In genomic region chr2:170596576-170596975, GRCh38 we compare ENCODE assay signal across 23 cellular contexts.
DNase-seq lines count a peak whose midpoint lies in the region; ATAC-seq, FAIRE-seq and TF ChIP-seq lines count a peak whose summit lies in the region.
"Had no signal": no experiment of that assay in that cellular context is flagged by ENCODE, and none has a peak within 500 bp of the region (broad histone marks: within the 10 kb centered on the region; RNA-seq: fewer than 3 reads in every experiment).

No MANE protein-coding gene starts in this region.

- no peaks in the 10 kb centered on the region for H3K79me1 ChIP-seq in H1 (ENCODE audit: low read depth, low read length)

- H2AK5ac ChIP-seq in H1 (ENCODE audit: low read depth, low read length): no peak overlapping the region

- H3K36me3 ChIP-seq in breast epithelium (no peaks in the 10 kb centered on the region), mammary epithelial cell (ENCODE audit: insufficient read depth, low read length) (no peaks in the 10 kb centered on the region), H1 (ENCODE audit: control insufficient read depth in 2 of 4, insufficient read depth in 4 of 4, low read length in 3 of 4) (no peaks in the 10 kb centered on the region; a peak in 1 of 8 replicates), osteoblast (ENCODE audit: insufficient read depth, low read length) (no peaks in the 10 kb centered on the region), right atrium auricular region (no peaks in the 10 kb centered on the region), prostate gland (no peaks in the 10 kb centered on the region)
- H3K36me3 ChIP-seq: BLaER1 had no signal

- no peaks in the 10 kb centered on the region for H3K4me1 ChIP-seq in breast epithelium
- H3K4me1 ChIP-seq in mammary epithelial cell (ENCODE audit: insufficient read depth, low read length): no peaks in the 10 kb centered on the region
- H3K4me1 ChIP-seq in H1 (replicated peaks in 1 of 4; ENCODE audit: control insufficient read depth in 3 of 4, insufficient read depth in 4 of 4, low read length in 3 of 4): no peaks in the 10 kb centered on the region
- H3K4me1 ChIP-seq in osteoblast (ENCODE audit: insufficient read depth, low read length): no peaks in the 10 kb centered on the region
- H3K4me1 ChIP-seq in right atrium auricular region: no peaks in the 10 kb centered on the region
- no peaks in the 10 kb centered on the region for H3K4me1 ChIP-seq in prostate gland (replicated peaks)
- H3K4me1 ChIP-seq: BLaER1 had no signal

- H3K18ac ChIP-seq in H1 (ENCODE audit: extremely low read depth, low read length): no peak overlapping the region

- H3K4ac ChIP-seq in H1 (replicated peaks; ENCODE audit: insufficient read length, low read depth, low read length): no peak overlapping the region

- no peak overlapping the region for H3K56ac ChIP-seq in H1 (replicated peaks; ENCODE audit: insufficient read length, low read depth, low read length)

- no peaks in the 10 kb centered on the region for H3K9me3 ChIP-seq in breast epithelium
- H3K9me3 ChIP-seq in mammary epithelial cell (replicated peaks; ENCODE audit: insufficient read depth, low read length): no peaks in the 10 kb centered on the region
- H3K9me3 ChIP-seq in H1 (ENCODE audit: insufficient read depth in 2 of 2, low read depth in 1 of 2, low read length in 1 of 2): no peaks in the 10 kb centered on the region
- H3K9me3 ChIP-seq in osteoblast (ENCODE audit: low read depth, low read length): no peaks in the 10 kb centered on the region
- no peaks in the 10 kb centered on the region for H3K9me3 ChIP-seq in right atrium auricular region
- no peaks in the 10 kb centered on the region for H3K9me3 ChIP-seq in prostate gland
- H3K9me3 ChIP-seq: BLaER1 had no signal

- no TSS peak for BruUV-seq in mammary epithelial cell (replicated peaks; lab: Mats Ljungman, UMichigan)

- WGBS in mammary epithelial cell (ENCODE audit: low coverage, missing lambda C conversion rate): 77% methylated on average over 3 of the region's 3 CpGs
- WGBS in H1 (ENCODE audit: extremely low coverage in 1 of 2, insufficient coverage in 1 of 2, insufficient read length in 1 of 2, insufficient replicate concordance in 2 of 2, low coverage in 1 of 2, low lambda C conversion rate in 2 of 2, missing lambda C conversion rate in 1 of 2), 2 experiments: 96% methylated on average over 3 of the region's 3 CpGs; no CpG with 5 or more reads in 1 of the 2 experiments
- WGBS in prostate gland: 79% methylated on average over 3 of the region's 3 CpGs

- H3K4me2 ChIP-seq in mammary epithelial cell (ENCODE audit: insufficient read depth, low read depth, low read length): no peak overlapping the region
- no peak overlapping the region for H3K4me2 ChIP-seq in H1 (ENCODE audit: insufficient read depth in 1 of 2, low read depth in 2 of 2, low read length in 2 of 2)
- no peak overlapping the region for H3K4me2 ChIP-seq in osteoblast (ENCODE audit: insufficient read depth, low read length)
- H3K4me2 ChIP-seq: BLaER1 had no signal

- H2BK12ac ChIP-seq in H1 (ENCODE audit: low read depth, low read length): no peak overlapping the region

- H2BK15ac ChIP-seq in H1 (ENCODE audit: low read length): no peak overlapping the region

- H3K27me3 ChIP-seq in breast epithelium (no peaks in the 10 kb centered on the region), mammary epithelial cell (ENCODE audit: insufficient read depth, low read length) (no peaks in the 10 kb centered on the region), H1 (replicated peaks in 1 of 4; ENCODE audit: control insufficient read depth in 3 of 4, extremely low read depth in 1 of 4, insufficient read depth in 3 of 4, low read length in 3 of 4) (no peaks in the 10 kb centered on the region), osteoblast (ENCODE audit: insufficient read depth, low read length) (no peaks in the 10 kb centered on the region), right atrium auricular region (no peaks in the 10 kb centered on the region), prostate gland (replicated peaks; ENCODE audit: insufficient read depth) (no peaks in the 10 kb centered on the region)
- H3K27me3 ChIP-seq: BLaER1 had no signal

- H3K27ac ChIP-seq in breast epithelium (peak overlapping the region; percentile 34 to 80), mammary epithelial cell (ENCODE audit: insufficient read depth, low read depth, low read length) (no peak overlapping the region), H1 (ENCODE audit: low read depth, low read length) (no peak overlapping the region), osteoblast (ENCODE audit: low read depth, low read length) (no peak overlapping the region), right atrium auricular region (no peak overlapping the region), prostate gland (no peak overlapping the region)
- H3K27ac ChIP-seq: 22Rv1, BLaER1, C4-2B had no signal

- POLR2A ChIA-PET in H1 (lab: Charles Lee; ENCODE audit: partially characterized antibody): no interaction called here

- DNase-seq in breast epithelium (ENCODE audit: low spot score in 2 of 2) (no peak), mammary epithelial cell (no peak), H1 (ENCODE audit: low read depth in 1 of 2, low spot score in 2 of 2) (no peak), osteoblast (ENCODE audit: insufficient read length, low spot score, missing footprints) (peak; percentile 3), right atrium auricular region (ENCODE audit: low spot score) (no peak), erythroblast (lab: John Stamatoyannopoulos, UW) (no peak), prostate gland (ENCODE audit: low spot score) (no peak)
- DNase-seq: CD4-positive, CD25-positive, alpha-beta regulatory T cell; CD8-positive, alpha-beta T cell; DMS 273 treated with DMSO at 0.1 percent for 48 hours; DMS79; EL; GDM1; H9 had no signal

- no peak for FAIRE-seq in H1 (lab: Jason Lieb, UNC)
- FAIRE-seq: A204.1, D721Med, GM12878, GM19239 had no signal

- TF ChIP-seq POLR2A in breast epithelium (IDR thresholded peaks at IDR 0.05): no peak
- no peak for TF ChIP-seq POLR2A in H1 (IDR thresholded peaks at IDR 0.05; ENCODE audit: control extremely low read depth in 1 of 2, low read depth in 2 of 2, low read length in 2 of 2)
- no peak for TF ChIP-seq POLR2A in erythroblast (IDR thresholded peaks at IDR 0.05; ENCODE audit: low read length)
- TF ChIP-seq POLR2A in prostate gland (IDR thresholded peaks at IDR 0.05): no peak

- H3K79me2 ChIP-seq in mammary epithelial cell (ENCODE audit: insufficient read depth, low read length) (no peaks in the 10 kb centered on the region), H1 (ENCODE audit: control insufficient read depth in 1 of 2, insufficient read depth in 2 of 2, low read length in 2 of 2) (no peaks in the 10 kb centered on the region), osteoblast (ENCODE audit: insufficient read depth, low read length) (no peaks in the 10 kb centered on the region)

- no peak for ATAC-seq in GM19395 (IDR thresholded peaks at IDR 0.05; ENCODE audit: unreplicated experiment)
- ATAC-seq: CD8-positive, alpha-beta T cell; GM12878; HCT116 had no signal

- CTCF ChIA-PET in mammary epithelial cell (lab: Charles Lee; ENCODE audit: low non-redundant PET): no interaction called here
- CTCF ChIA-PET in H1 (lab: Charles Lee; ENCODE audit: partially characterized antibody): interaction anchor here (0.8 kb wide), 1 partner anchor 101 kb away, joined by 3 read pairs; no protein-coding TSS in a partner anchor

- intact Hi-C loops in breast epithelium (cut with DNase I; ENCODE audit: low total_unique reads): no loop called here
- intact Hi-C loops in mammary epithelial cell (cut with micrococcal nuclease): no loop called here
- intact Hi-C loops in prostate gland (cut with DNase I): no loop called here

- no peak overlapping the region for H3K14ac ChIP-seq in H1 (ENCODE audit: insufficient read length)

- H3K9ac ChIP-seq in mammary epithelial cell (ENCODE audit: insufficient read depth, low read length) (no peak overlapping the region), H1 (replicated peaks in 1 of 4; ENCODE audit: extremely low read depth in 1 of 4, low read depth in 3 of 4, low read length in 3 of 4) (no peak overlapping the region)
- H3K9ac ChIP-seq: BLaER1 had no signal

- dilution Hi-C loops in mammary epithelial cell (cut with HindIII; ENCODE audit: low sequenced_read_pairs): no loop called here

- no peak for TF ChIP-seq EP300 in H1 (IDR thresholded peaks at IDR 0.05; ENCODE audit: borderline replicate concordance in 1 of 2, low read depth in 2 of 2, low read length in 2 of 2)

- no peak overlapping the region for H4K91ac ChIP-seq in H1 (replicated peaks; ENCODE audit: insufficient read length, low read length)

- no peak overlapping the region for H2BK5ac ChIP-seq in H1 (ENCODE audit: low read depth, low read length)

- no peak overlapping the region for H3K23ac ChIP-seq in H1 (ENCODE audit: insufficient read length)

- no peak for TF ChIP-seq CTCF in breast epithelium (IDR thresholded peaks at IDR 0.05)
- no peak for TF ChIP-seq CTCF in mammary epithelial cell (conservative IDR thresholded peaks at IDR 0.05 in 1 of 2, IDR thresholded peaks at IDR 0.05 in 1 of 2; ENCODE audit: extremely low read depth in 1 of 2, insufficient read depth in 1 of 2, low read depth in 1 of 2, low read length in 2 of 2)
- no peak for TF ChIP-seq CTCF in H1 (IDR thresholded peaks at IDR 0.05; ENCODE audit: control extremely low read depth in 1 of 3, insufficient read depth in 1 of 3, low read depth in 1 of 3, low read length in 3 of 3)
- TF ChIP-seq CTCF in osteoblast (IDR thresholded peaks at IDR 0.05; ENCODE audit: extremely low read depth, low read depth, low read length): no peak
- TF ChIP-seq CTCF in right atrium auricular region (IDR thresholded peaks at IDR 0.05): no peak
- no peak for TF ChIP-seq CTCF in prostate gland (IDR thresholded peaks at IDR 0.05)

- in situ Hi-C loops in mammary epithelial cell (cut with MboI; ENCODE audit: low sequenced_read_pairs in 2 of 2): no loop called here

- H4K20me1 ChIP-seq in mammary epithelial cell (ENCODE audit: insufficient read depth, low read length) (no peaks in the 10 kb centered on the region), H1 (replicated peaks in 1 of 2; ENCODE audit: control insufficient read depth in 1 of 2, insufficient read depth in 2 of 2, low read length in 2 of 2) (no peaks in the 10 kb centered on the region), osteoblast (ENCODE audit: insufficient read depth, low read length) (no peaks in the 10 kb centered on the region)
- H4K20me1 ChIP-seq: BLaER1 had no signal

- H2AFZ ChIP-seq in mammary epithelial cell (ENCODE audit: low read depth, low read length) (no peak overlapping the region), H1 (ENCODE audit: low read length) (no peak overlapping the region), osteoblast (ENCODE audit: low read length) (no peak overlapping the region)

- no peak overlapping the region for H2BK20ac ChIP-seq in H1 (ENCODE audit: low read length)

- no peaks in the 10 kb centered on the region for H3K23me2 ChIP-seq in H1 (ENCODE audit: low read depth, low read length)

- no peak overlapping the region for H2BK120ac ChIP-seq in H1 (replicated peaks; ENCODE audit: low read depth, low read length)

- no peak overlapping the region for H3K4me3 ChIP-seq in breast epithelium
- H3K4me3 ChIP-seq in mammary epithelial cell (replicated peaks in 1 of 3; ENCODE audit: insufficient read depth in 1 of 3, low read depth in 2 of 3, low read length in 3 of 3): no peak overlapping the region
- H3K4me3 ChIP-seq in H1 (ENCODE audit: extremely low read depth in 1 of 4, insufficient read depth in 2 of 4, low read depth in 3 of 4, low read length in 4 of 4): no peak overlapping the region
- no peak overlapping the region for H3K4me3 ChIP-seq in osteoblast (ENCODE audit: insufficient read depth, low read length)
- H3K4me3 ChIP-seq in right atrium auricular region: no peak overlapping the region
- H3K4me3 ChIP-seq in prostate gland: no peak overlapping the region
- H3K4me3 ChIP-seq: BLaER1, GM12878 had no signal

- H4K8ac ChIP-seq in H1 (ENCODE audit: extremely low read depth, insufficient read depth, low read length): no peak overlapping the region

- no peak for TF ChIP-seq RAD21 in H1 (IDR thresholded peaks at IDR 0.05 in 1 of 2, conservative IDR thresholded peaks at IDR 0.05 in 1 of 2; ENCODE audit: low read depth in 2 of 2, low read length in 2 of 2)

- no peak overlapping the region for H4K5ac ChIP-seq in H1 (ENCODE audit: insufficient read length, low read depth, low read length)

Comparison
In these comparisons a context has a peak if more than half of its experiments do, and no peak if none do; other contexts are left out.
1. H3K27ac ChIP-seq: peak in breast epithelium (2 of 2); none in mammary epithelial cell (single experiment), H1 (single experiment), osteoblast (single experiment), right atrium auricular region (0 of 2) and prostate gland (0 of 2).